Comparison of ENCODE assay signal across 8 cellular contexts in genomic region chr11:72641900-72642814, GRCh38. TPM values are rescaled to one million over a fixed set of nuclear protein-coding genes. Genes with fewer than 3 reads are reported as not detected.
A peak's percentile ranks its signal among the peaks of the same experiment; 100 is the strongest.
DNase-seq lines count a peak whose midpoint lies in the region; ATAC-seq and TF ChIP-seq lines count a peak whose summit lies in the region.

No MANE protein-coding gene starts in this region.

- CTCF ChIA-PET in BJ (lab: Yijun Ruan, JAX): interaction anchor here (0.5 to 6.5 kb wide), 7 partner anchors 12 to 208 kb away, joined by 3 to 57 read pairs (median 8); partner anchors contain the start of gene CLPB
- CTCF ChIA-PET in activated CD8-positive, alpha-beta T cell treated with anti-CD3 and anti-CD28 coated beads, Interleukin-2, amount 10 ng/mL, durations not matched to agents 7 days and 5 days (lab: Charles Lee): interaction anchor here (0.9 to 4.1 kb wide), 7 partner anchors 27 to 163 kb away, joined by 3 to 37 read pairs (median 3); no protein-coding TSS in a partner anchor

- peak overlapping the region; percentile 83 for H2AFZ ChIP-seq in neural progenitor cell (replicated peaks)

- H3K4me2 ChIP-seq in neural progenitor cell: peak overlapping the region; percentile 97

- ATAC-seq in activated CD8-positive, alpha-beta T cell treated with anti-CD3 and anti-CD28 coated beads, Interleukin-2, amount 10 ng/mL, durations not matched to agents 7 days and 5 days: peak; percentile 49
- no peak for ATAC-seq in GM18868 (IDR thresholded peaks at IDR 0.05; ENCODE audit: unreplicated experiment)

- no peaks in the 10 kb centered on the region for H3K9me3 Mint-ChIP-seq in HFFc6
- H3K9me3 Mint-ChIP-seq in activated CD8-positive, alpha-beta T cell treated with anti-CD3 and anti-CD28 coated beads, Interleukin-2, amount 10 ng/mL, durations not matched to agents 7 days and 5 days (ENCODE audit: insufficient read depth): no peaks in the 10 kb centered on the region
- no peaks in the 10 kb centered on the region for H3K9me3 Mint-ChIP-seq in neural progenitor cell

- H3K27ac ChIP-seq in neural progenitor cell: no peak overlapping the region

- TF ChIP-seq CTCF in BJ (IDR thresholded peaks at IDR 0.05; ENCODE audit: insufficient read depth, low read depth, low read length) (no peak), HFFc6 (IDR thresholded peaks at IDR 0.05) (no peak), fibroblast of pulmonary artery (IDR thresholded peaks at IDR 0.05; ENCODE audit: low read length, missing control alignments) (no peak), neural progenitor cell (IDR thresholded peaks at IDR 0.05) (no peak)

- no peaks in the 10 kb centered on the region for H3K79me2 ChIP-seq in neural progenitor cell (ENCODE audit: low read depth)

- H3F3A ChIP-seq in neural progenitor cell (ENCODE audit: low read depth): peaks cover 3% of the 10 kb centered on the region

- H3K27ac Mint-ChIP-seq in HFFc6 (no peak overlapping the region), neural progenitor cell (no peak overlapping the region)
- H3K27ac Mint-ChIP-seq in activated CD8-positive, alpha-beta T cell treated with anti-CD3 and anti-CD28 coated beads, Interleukin-2, amount 10 ng/mL, durations not matched to agents 7 days and 5 days: no peak overlapping the region

- H3K4me3 ChIP-seq in BJ (ENCODE audit: low read depth, low read length): peak overlapping the region; percentile 39
- H3K4me3 ChIP-seq in fibroblast of pulmonary artery (replicated peaks; ENCODE audit: low read depth, low read length): peak overlapping the region; percentile 45
- peak overlapping the region; percentile 46 for H3K4me3 ChIP-seq in neural progenitor cell

- H3K9me3 ChIP-seq in neural progenitor cell (ENCODE audit: low read depth): no peaks in the 10 kb centered on the region

- peaks cover 4% of the 10 kb centered on the region for H3K4me1 ChIP-seq in neural progenitor cell

- H3K36me3 ChIP-seq in BJ (ENCODE audit: control insufficient read depth, insufficient read depth, low read length): no peaks in the 10 kb centered on the region
- no peaks in the 10 kb centered on the region for H3K36me3 ChIP-seq in neural progenitor cell

- POLR2A ChIA-PET in BJ (lab: Charles Lee): no interaction called here
- POLR2A ChIA-PET in activated CD8-positive, alpha-beta T cell treated with anti-CD3 and anti-CD28 coated beads, Interleukin-2, amount 10 ng/mL, durations not matched to agents 7 days and 5 days (lab: Charles Lee): no interaction called here

- DNase-seq in BJ (ENCODE audit: low read depth) (no peak), HFFc6 (no peak), fibroblast of pulmonary artery (ENCODE audit: low read depth) (no peak), neural progenitor cell (ENCODE audit: low spot score) (peak; percentile 75), NCI-H2107 (lab: John Stamatoyannopoulos, UW) (no peak), NOMO-1 treated with DMSO at 0.1 percent for 48 hours (lab: John Stamatoyannopoulos, UW; ENCODE audit: unreplicated experiment) (no peak)
- peak; percentile 23 for DNase-seq in activated CD8-positive, alpha-beta T cell treated with anti-CD3 and anti-CD28 coated beads, Interleukin-2, amount 10 ng/mL, durations not matched to agents 7 days and 5 days

- peaks cover 16% of the 10 kb centered on the region for H4K20me1 ChIP-seq in neural progenitor cell (ENCODE audit: low read depth)

- peaks cover 7% of the 10 kb centered on the region for H3K4me1 Mint-ChIP-seq in HFFc6 (ENCODE audit: low read depth)
- H3K4me1 Mint-ChIP-seq in activated CD8-positive, alpha-beta T cell treated with anti-CD3 and anti-CD28 coated beads, Interleukin-2, amount 10 ng/mL, durations not matched to agents 7 days and 5 days (ENCODE audit: low read depth): peaks cover 2% of the 10 kb centered on the region
- peaks cover 6% of the 10 kb centered on the region for H3K4me1 Mint-ChIP-seq in neural progenitor cell

- no peak overlapping the region for H3K9ac ChIP-seq in neural progenitor cell

- H3K27me3 ChIP-seq in BJ (ENCODE audit: control insufficient read depth, insufficient read depth, low read length) (peaks cover 25% of the 10 kb centered on the region), neural progenitor cell (peaks cover 72% of the 10 kb centered on the region)

- peaks cover 11% of the 10 kb centered on the region for H3K27me3 Mint-ChIP-seq in HFFc6 (ENCODE audit: insufficient read depth)
- H3K27me3 Mint-ChIP-seq in activated CD8-positive, alpha-beta T cell treated with anti-CD3 and anti-CD28 coated beads, Interleukin-2, amount 10 ng/mL, durations not matched to agents 7 days and 5 days (ENCODE audit: low read depth): peaks cover 9% of the 10 kb centered on the region
- H3K27me3 Mint-ChIP-seq in neural progenitor cell (ENCODE audit: insufficient read depth, low read depth): peaks cover 7% of the 10 kb centered on the region

- H3K36me3 Mint-ChIP-seq in HFFc6 (ENCODE audit: low read depth): no peaks in the 10 kb centered on the region
- no peaks in the 10 kb centered on the region for H3K36me3 Mint-ChIP-seq in activated CD8-positive, alpha-beta T cell treated with anti-CD3 and anti-CD28 coated beads, Interleukin-2, amount 10 ng/mL, durations not matched to agents 7 days and 5 days (ENCODE audit: low read depth)
- H3K36me3 Mint-ChIP-seq in neural progenitor cell: no peaks in the 10 kb centered on the region

- H3K4me3 Mint-ChIP-seq in HFFc6 (peak overlapping the region; percentile 57; the same call in 1 of the 2 replicates), neural progenitor cell (peak overlapping the region; percentile 77)
- peak overlapping the region; percentile 45 for H3K4me3 Mint-ChIP-seq in activated CD8-positive, alpha-beta T cell treated with anti-CD3 and anti-CD28 coated beads, Interleukin-2, amount 10 ng/mL, durations not matched to agents 7 days and 5 days

RNA-seq across cellular contexts. Expression of gene PDE2A, which starts 32.1 kb away (rescaled TPM):
- polyA plus RNA-seq in BJ (2011; rRNA removed): 0.32 and 0.64 TPM in 2 replicates
- polyA minus RNA-seq in BJ (2011; rRNA and poly(A)+ RNA removed): 0.10 and 0.62 TPM in 2 replicates
- under 1 TPM; 0.07 to 0.57 (median 0.40) TPM for total RNA-seq in HFFc6 (2021; fragmentation: NEBNext Ultra II Directional; extraction: Animal tissue kit (Norgen Biotek cat#: 25700))
- total RNA-seq in activated CD8-positive, alpha-beta T cell treated with anti-CD3 and anti-CD28 coated beads, Interleukin-2, amount 10 ng/mL, durations not matched to agents 7 days and 5 days: under 1 TPM; 0.26 to 0.37 TPM
- total RNA-seq in neural progenitor cell (ENCODE audit: low replicate concordance): 0.11 and 2.3 TPM in 2 replicates

Comparison
In these comparisons a context has a peak if more than half of its experiments do, and no peak if none do; other contexts are left out.
1. DNase-seq: peak in activated CD8-positive, alpha-beta T cell treated with anti-CD3 and anti-CD28 coated beads, Interleukin-2, amount 10 ng/mL, durations not matched to agents 7 days and 5 days (single experiment) and neural progenitor cell (single experiment); none in BJ (single experiment), HFFc6 (single experiment), fibroblast of pulmonary artery (single experiment), NCI-H2107 (single experiment) and NOMO-1 treated with DMSO at 0.1 percent for 48 hours (single experiment).
2. Peak in every context shown above with its lines, with median percentiles within 50 percentile points of each other: H3K4me3 ChIP-seq and H3K4me3 Mint-ChIP-seq.